In the genomic region with DNA sequence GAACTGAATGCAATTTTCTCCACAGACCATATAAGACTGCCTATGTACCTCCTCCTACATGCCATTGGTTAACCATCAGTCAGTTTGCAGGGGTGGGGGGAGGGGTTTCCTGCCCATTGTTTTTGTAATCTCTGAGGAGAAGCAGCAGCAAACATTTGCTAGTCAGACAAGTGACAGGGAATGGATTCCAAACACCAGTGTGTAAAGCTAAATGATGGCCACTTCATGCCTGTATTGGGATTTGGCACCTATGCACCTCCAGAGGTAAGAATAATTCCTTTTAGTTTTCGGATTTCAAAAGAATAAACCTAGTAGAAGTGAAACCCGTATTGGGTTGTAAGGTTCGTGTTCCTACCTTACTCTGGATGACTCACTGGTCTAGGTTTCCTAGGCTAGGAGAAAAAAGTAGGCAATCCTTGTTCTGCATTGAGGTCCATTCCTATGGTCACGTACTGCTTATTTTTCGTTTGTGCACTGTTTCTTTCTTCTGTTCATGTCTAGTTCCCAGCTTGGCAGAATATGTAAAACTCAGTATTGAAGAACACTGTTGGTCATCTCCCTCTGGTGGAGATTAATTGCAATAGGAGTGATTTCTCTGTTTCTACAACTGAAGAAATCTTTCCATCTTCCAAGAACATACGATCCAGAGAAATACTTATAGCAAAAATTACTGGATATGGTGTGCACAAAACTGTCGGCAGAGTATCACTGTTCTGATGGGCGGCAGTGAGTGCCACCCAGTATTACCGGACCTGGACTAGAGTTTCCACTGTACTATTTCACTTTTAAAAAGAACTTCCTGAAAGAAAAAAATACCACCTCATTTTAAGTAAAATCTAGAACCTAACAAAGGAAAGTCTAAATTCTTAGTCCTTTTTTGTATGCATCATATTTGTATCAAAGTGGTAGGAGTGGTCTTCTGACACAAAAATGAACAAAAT, we compare ENCODE assay signal across 8 cellular contexts. TPM values are rescaled to one million over a fixed set of nuclear protein-coding genes. Genes with fewer than 3 reads are reported as not detected.
A peak's percentile ranks its signal among the peaks of the same experiment; 100 is the strongest.
DNase-seq lines count a peak whose midpoint lies in the region; ATAC-seq and TF ChIP-seq lines count a peak whose summit lies in the region.

A gene (plus strand): TSS at position 150 of the 941 bp plus-strand sequence. CDS start 31 bp downstream, at position 181.

- no peaks in the 10 kb centered on the region for H3K4me1 Mint-ChIP-seq in stimulated activated naive CD8-positive, alpha-beta T cell treated with anti-CD3 and anti-CD28 coated beads, Interleukin-15, amount 100 ng/mL, for 72 hours

- H3K4me3 ChIP-seq in OCI-LY7 (ENCODE audit: low read depth, low read length, poor library complexity, severe bottlenecking) = no peak within 1 kb of the TSS

- H3K4me3 Mint-ChIP-seq in stimulated activated naive CD8-positive, alpha-beta T cell treated with anti-CD3 and anti-CD28 coated beads, Interleukin-15, amount 100 ng/mL, for 72 hours = peak within 1 kb of the TSS; percentile 17 to 44

- no peak for ATAC-seq in stimulated activated naive CD8-positive, alpha-beta T cell treated with anti-CD3 and anti-CD28 coated beads, Interleukin-15, amount 100 ng/mL, for 72 hours

- POLR2A ChIA-PET in OCI-LY7 (lab: Charles Lee) = no interaction called here

- DNase-seq in A172 (ENCODE audit: low spot score) = peak; percentile 82
- peak; percentile 54 for DNase-seq in GM03348 (ENCODE audit: low spot score)
- DNase-seq in OCI-LY7 (ENCODE audit: low spot score) = peak; percentile 2
- peak; percentile 15 for DNase-seq in cerebellar cortex (ENCODE audit: low spot score)
- peak; percentile 75 for DNase-seq in kidney glomerular epithelial cell (lab: John Stamatoyannopoulos, UW)
- no peak for DNase-seq in stimulated activated naive CD8-positive, alpha-beta T cell treated with anti-CD3 and anti-CD28 coated beads, Interleukin-15, amount 100 ng/mL, for 72 hours
- DNase-seq in NCI-H2196 (lab: John Stamatoyannopoulos, UW; ENCODE audit: unreplicated experiment) = no peak
- no peak for DNase-seq in NCI-H1930 (lab: John Stamatoyannopoulos, UW)

- peak within 1 kb of the TSS; percentile 42; the same call in 1 of the 2 replicates for H2AFZ ChIP-seq in OCI-LY7 (ENCODE audit: low read length)

- H3K36me3 ChIP-seq in OCI-LY7 (ENCODE audit: insufficient read depth, low read length) = no peaks in the 10 kb centered on the region

- H3K27ac Mint-ChIP-seq in stimulated activated naive CD8-positive, alpha-beta T cell treated with anti-CD3 and anti-CD28 coated beads, Interleukin-15, amount 100 ng/mL, for 72 hours = no peak within 1 kb of the TSS

- no peaks in the 10 kb centered on the region for H4K20me1 ChIP-seq in OCI-LY7 (ENCODE audit: insufficient read depth, low read length)

- no peaks in the 10 kb centered on the region for H3K9me3 ChIP-seq in OCI-LY7 (ENCODE audit: low read length)

- BruUV-seq in OCI-LY7 (replicated peaks; lab: Mats Ljungman, UMichigan) = no TSS peak

- TF ChIP-seq CTCF in OCI-LY7 (conservative IDR thresholded peaks at IDR 0.05; ENCODE audit: low read length) = peak; percentile 64

- CTCF ChIA-PET in OCI-LY7 (lab: Charles Lee; ENCODE audit: unreplicated experiment) = no interaction called here

- H3K4me1 ChIP-seq in OCI-LY7 (ENCODE audit: insufficient read depth, low read length, poor library complexity, severe bottlenecking) = no peaks in the 10 kb centered on the region

- intact Hi-C loops in OCI-LY7 (cut with micrococcal nuclease; ENCODE audit: unreplicated experiment) = no loop called here

- H3K27me3 Mint-ChIP-seq in stimulated activated naive CD8-positive, alpha-beta T cell treated with anti-CD3 and anti-CD28 coated beads, Interleukin-15, amount 100 ng/mL, for 72 hours = peaks cover 4% of the 10 kb centered on the region

- H3K9me2 ChIP-seq in OCI-LY7 (ENCODE audit: insufficient read depth, low read length) = no peaks in the 10 kb centered on the region

- H3K27ac ChIP-seq in OCI-LY7 (ENCODE audit: low read depth, low read length, poor library complexity, severe bottlenecking) = no peak within 1 kb of the TSS

- peak within 1 kb of the TSS; percentile 22; the same call in 1 of the 2 replicates for H3K4me2 ChIP-seq in OCI-LY7 (ENCODE audit: low read length)

- no peaks in the 10 kb centered on the region for H3K79me2 ChIP-seq in OCI-LY7 (ENCODE audit: insufficient read depth, low read depth, low read length)

- H3K9me3 Mint-ChIP-seq in stimulated activated naive CD8-positive, alpha-beta T cell treated with anti-CD3 and anti-CD28 coated beads, Interleukin-15, amount 100 ng/mL, for 72 hours = peaks cover 7% of the 10 kb centered on the region in 2 donors

RNA-seq across cellular contexts. Expression of the gene that starts here (rescaled TPM):
- 45.3 and 120 TPM in 2 replicates for total RNA-seq in A172 (2014; rRNA removed; shearing (Covaris generic))
- not detected in 2 replicates for total RNA-seq in OCI-LY7 (2014; rRNA removed; shearing (Covaris generic))
- not detected in 2 replicates for total RNA-seq in OCI-LY7 (2022)

Comparison
In these comparisons a context has a peak if more than half of its experiments do, and no peak if none do; other contexts are left out.
1. RNA of the gene that starts here (total RNA-seq): 45.3 to 120 TPM in A172; not detected in OCI-LY7; every median in the first group is over 10 times any median in the second.
2. Peak in DNase-seq and H3K4me2 ChIP-seq in OCI-LY7; RNA of the gene not detected or under 1 TPM.
3. DNase-seq: peak in A172 (single experiment), GM03348 (single experiment), cerebellar cortex (single experiment) and kidney glomerular epithelial cell (single experiment); none in stimulated activated naive CD8-positive, alpha-beta T cell treated with anti-CD3 and anti-CD28 coated beads, Interleukin-15, amount 100 ng/mL, for 72 hours (0 of 2), NCI-H2196 (single experiment) and NCI-H1930 (0 of 2).